ENCODE assay signal across 15 cellular contexts in the genomic region with DNA sequence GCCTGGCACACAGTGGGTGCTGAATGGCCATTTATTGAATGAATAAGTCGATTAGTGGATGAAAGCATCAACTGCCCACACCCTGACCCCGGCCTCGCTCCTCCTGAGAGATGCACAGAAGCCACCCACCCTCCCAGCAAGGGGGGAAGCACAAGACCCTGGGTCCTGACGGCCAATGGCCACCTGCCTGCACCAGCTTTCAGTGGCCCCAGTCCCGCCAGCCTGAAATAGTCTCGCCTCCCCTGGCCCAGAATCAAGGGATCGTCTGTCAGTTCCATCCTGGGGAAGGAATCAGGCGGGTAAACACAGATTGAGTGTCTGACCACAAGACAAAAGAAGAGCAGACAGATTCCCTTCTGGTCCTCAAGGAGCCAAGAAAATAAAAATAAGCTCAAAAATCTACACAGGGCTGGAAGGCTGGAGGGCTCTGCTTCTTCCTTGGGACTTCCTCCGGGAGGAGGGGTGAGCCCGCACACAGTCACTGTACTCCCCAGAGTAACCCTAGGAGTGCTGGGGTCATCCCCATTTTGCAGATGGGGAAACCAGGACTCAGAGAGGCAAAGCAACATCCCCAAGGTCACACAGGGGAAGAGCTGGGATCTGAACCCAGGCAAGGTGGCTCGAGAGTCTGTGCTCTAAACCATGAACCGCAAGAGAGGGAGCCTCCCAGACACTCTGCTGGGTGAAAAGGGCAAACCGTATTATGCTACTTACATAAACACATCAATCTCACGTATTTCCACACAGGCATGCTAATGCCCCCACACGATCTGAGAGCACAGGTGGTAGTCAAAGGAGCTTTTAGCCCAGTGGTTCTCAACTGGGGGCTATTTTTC. TPM values are rescaled to one million over a fixed set of nuclear protein-coding genes. Genes with fewer than 3 reads are reported as not detected.
A peak's percentile ranks its signal among the peaks of the same experiment; 100 is the strongest.
DNase-seq lines count a peak whose midpoint lies in the region; ATAC-seq and TF ChIP-seq lines count a peak whose summit lies in the region.
"Had no signal": no experiment of that assay in that cellular context is flagged by ENCODE, and none has a peak within 500 bp of the region (broad histone marks: within the 10 kb centered on the region; RNA-seq: fewer than 3 reads in every experiment).

No MANE protein-coding gene starts in this region.

- H3K36me3 ChIP-seq in CD8-positive, alpha-beta memory T cell (ENCODE audit: insufficient read depth, low read length), result no peaks in the 10 kb centered on the region
- no peaks in the 10 kb centered on the region for H3K36me3 ChIP-seq in HAP-1 (replicated peaks)
- H3K36me3 ChIP-seq: breast epithelium had no signal

- peaks cover 97% of the 10 kb centered on the region for H3K4me1 ChIP-seq in CD8-positive, alpha-beta memory T cell (ENCODE audit: insufficient read depth, low read length)
- peaks cover 5% of the 10 kb centered on the region for H3K4me1 ChIP-seq in HAP-1
- H3K4me1 ChIP-seq: breast epithelium, testis had no signal

- peak overlapping the region; percentile 10 for H3K27ac ChIP-seq in CD8-positive, alpha-beta memory T cell (ENCODE audit: low read depth, low read length)
- H3K27ac ChIP-seq: testis had no signal

- CTCF ChIA-PET in CD8-positive, alpha-beta memory T cell (lab: Charles Lee), result no interaction called here

- H3K4me1 Mint-ChIP-seq in CD8-positive, alpha-beta memory T cell, result peaks cover 0 to 92% (median 14%) of the 10 kb centered on the region in 3 donors
- H3K4me1 Mint-ChIP-seq in central memory CD8-positive, alpha-beta T cell, result peaks cover 83% of the 10 kb centered on the region
- peaks cover 20% of the 10 kb centered on the region for H3K4me1 Mint-ChIP-seq in mesothelial cell of epicardium

- TF ChIP-seq CTCF in mesothelial cell of epicardium (IDR thresholded peaks at IDR 0.05; ENCODE audit: unreplicated experiment), result no peak

- ATAC-seq in central memory CD8-positive, alpha-beta T cell (replicated peaks; ENCODE audit: extremely low read depth, poor library complexity, severe bottlenecking), result no peak
- ATAC-seq: HCT116 had no signal

- intact Hi-C loops in posterior vena cava (cut with DNase I), result no loop called here

- POLR2A ChIA-PET in CD8-positive, alpha-beta memory T cell (lab: Charles Lee), result no interaction called here

- in situ Hi-C loops in HAP-1 (cut with MboI; ENCODE audit: low sequenced_read_pairs), result no loop called here

- no peaks in the 10 kb centered on the region for H3K27me3 Mint-ChIP-seq in CD8-positive, alpha-beta memory T cell
- H3K27me3 Mint-ChIP-seq in central memory CD8-positive, alpha-beta T cell, result no peaks in the 10 kb centered on the region
- peaks cover 30% of the 10 kb centered on the region for H3K27me3 Mint-ChIP-seq in mesothelial cell of epicardium (ENCODE audit: low read depth)

- H3K36me3 Mint-ChIP-seq in CD8-positive, alpha-beta memory T cell, result peaks cover 0 to 64% (median 12%) of the 10 kb centered on the region in 3 donors
- H3K36me3 Mint-ChIP-seq in central memory CD8-positive, alpha-beta T cell (ENCODE audit: insufficient read depth), result peaks cover 27% of the 10 kb centered on the region
- H3K36me3 Mint-ChIP-seq in mesothelial cell of epicardium, result no peaks in the 10 kb centered on the region

- no peaks in the 10 kb centered on the region for H3K27me3 ChIP-seq in CD8-positive, alpha-beta memory T cell (ENCODE audit: insufficient read depth, low read length, poor library complexity, severe bottlenecking)
- no peaks in the 10 kb centered on the region for H3K27me3 ChIP-seq in HAP-1 (ENCODE audit: low read depth)
- H3K27me3 ChIP-seq: breast epithelium, testis had no signal

- peak overlapping the region in 6 of 8 donors; percentile 90 to 99 (median 96) for H3K27ac Mint-ChIP-seq in CD8-positive, alpha-beta memory T cell
- peak overlapping the region; percentile 91 for H3K27ac Mint-ChIP-seq in central memory CD8-positive, alpha-beta T cell (ENCODE audit: low read depth)
- H3K27ac Mint-ChIP-seq in mesothelial cell of epicardium, result no peak overlapping the region

- no peak for DNase-seq in CD8-positive, alpha-beta memory T cell
- DNase-seq in MV-4-11 (lab: John Stamatoyannopoulos, UW) (peak; percentile 30), posterior vena cava (ENCODE audit: low spot score) (peak; percentile 57), HAP-1 (ENCODE audit: low spot score in 2 of 2) (no peak), mesothelial cell of epicardium (ENCODE audit: low spot score in 2 of 2, unreplicated experiment in 2 of 2) (no peak), retina (no peak), NCI-H2171 (lab: John Stamatoyannopoulos, UW) (no peak)
- DNase-seq in central memory CD8-positive, alpha-beta T cell (ENCODE audit: low spot score in 2 of 2), result no peak
- DNase-seq: erythroblast, hippocampal formation, mesenchymal stem cell, NCI-H2081, testis had no signal

- peak overlapping the region; percentile 96 to 100 (median 99) for H3K4me3 Mint-ChIP-seq in CD8-positive, alpha-beta memory T cell
- peak overlapping the region; percentile 97 for H3K4me3 Mint-ChIP-seq in central memory CD8-positive, alpha-beta T cell
- H3K4me3 Mint-ChIP-seq in mesothelial cell of epicardium, result no peak overlapping the region

- no peaks in the 10 kb centered on the region for H3K9me3 ChIP-seq in CD8-positive, alpha-beta memory T cell (ENCODE audit: low read length)
- no peaks in the 10 kb centered on the region for H3K9me3 ChIP-seq in HAP-1
- H3K9me3 ChIP-seq: breast epithelium, testis had no signal

- H3K9me3 Mint-ChIP-seq in CD8-positive, alpha-beta memory T cell, result no peaks in the 10 kb centered on the region
- H3K9me3 Mint-ChIP-seq in central memory CD8-positive, alpha-beta T cell, result no peaks in the 10 kb centered on the region
- peaks cover 3% of the 10 kb centered on the region for H3K9me3 Mint-ChIP-seq in mesothelial cell of epicardium

- H3K4me3 ChIP-seq in CD8-positive, alpha-beta memory T cell (ENCODE audit: low read length), result no peak overlapping the region
- no peak overlapping the region for H3K4me3 ChIP-seq in HAP-1
- H3K4me3 ChIP-seq: breast epithelium, testis had no signal

RNA-seq across cellular contexts. Expression of gene PREX1, which starts 7.8 kb away (rescaled TPM):
- 10 to 100 TPM; 90.0 to 90.5 TPM for total RNA-seq in CD8-positive, alpha-beta memory T cell
- polyA plus RNA-seq in CD8-positive, alpha-beta memory T cell, result 89.5 TPM
- total RNA-seq in posterior vena cava (10 to 100 TPM; 16.9 to 22.0 TPM), mesothelial cell of epicardium (7.9 to 8.6 TPM (median 8.3 TPM) in 3 replicates)

Comparison
In these comparisons a context has a peak if more than half of its experiments do, and no peak if none do; other contexts are left out.
1. DNase-seq: peak in MV-4-11 (single experiment) and posterior vena cava (single experiment); none in CD8-positive, alpha-beta memory T cell (0 of 5), central memory CD8-positive, alpha-beta T cell (0 of 2), HAP-1 (0 of 2), mesothelial cell of epicardium (0 of 2), retina (single experiment) and NCI-H2171 (single experiment).